In the genomic region with DNA sequence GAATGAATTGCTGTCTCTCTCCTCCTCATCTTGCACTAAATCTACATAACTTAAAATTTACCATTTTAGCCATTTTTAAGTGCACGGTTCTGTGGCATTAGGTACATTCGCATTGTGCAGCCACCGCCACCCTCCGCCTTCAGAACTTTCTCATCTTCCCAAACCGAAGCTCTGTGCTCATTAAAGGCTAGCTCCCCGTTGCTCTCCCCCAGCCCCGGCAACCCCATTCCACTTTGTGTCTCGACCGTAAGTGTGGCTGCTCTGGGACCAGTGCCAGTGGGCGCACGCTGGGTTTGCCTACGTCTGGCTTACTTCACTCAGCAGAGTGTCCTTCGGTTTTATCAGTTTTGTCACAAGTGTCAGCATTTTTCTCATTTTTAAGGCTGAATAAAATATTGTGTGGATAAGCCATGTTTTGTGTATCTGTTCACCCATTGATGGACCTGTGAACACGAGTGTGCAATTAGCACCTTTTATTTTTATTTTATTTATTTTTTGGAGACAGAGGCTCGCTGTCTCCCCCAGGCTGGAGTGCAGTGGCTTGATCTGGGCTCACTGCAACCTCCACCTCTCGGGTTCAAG, we compare ENCODE assay signal across 27 cellular contexts. TPM values are rescaled to one million over a fixed set of nuclear protein-coding genes. Genes with fewer than 3 reads are reported as not detected.
"Had no signal": no experiment of that assay in that cellular context is flagged by ENCODE, and none has a peak within 500 bp of the region (broad histone marks: within the 10 kb centered on the region; RNA-seq: fewer than 3 reads in every experiment).

No MANE protein-coding gene starts in this region.

- H3K27me3 ChIP-seq: ovary had no signal

- ATAC-seq: effector memory CD8-positive, alpha-beta T cell; esophagus mucosa; natural killer cell; psoas muscle; right cardiac atrium; WTC11 had no signal

- H3K36me3 ChIP-seq: colonic mucosa, left ventricle myocardium inferior, ovary had no signal

- DNase-seq: activated CD8-positive, alpha-beta memory T cell treated with anti-CD3 and anti-CD28 coated beads for 24 hours; activated CD8-positive, alpha-beta memory T cell treated with anti-CD3 and anti-CD28 coated beads, Interleukin-2, amount 50 U/mL, for 4 hours; activated naive CD4-positive, alpha-beta T cell; activated T-cell treated with anti-CD3 and anti-CD28 coated beads, Interleukin-2, amount 50 U/mL, for 24 hours; colonic mucosa; dorsolateral prefrontal cortex; effector memory CD8-positive, alpha-beta T cell; foreskin melanocyte; immature natural killer cell; kidney glomerular epithelial cell; left ventricle myocardium inferior; midbrain; natural killer cell; ovary; psoas muscle; right cardiac atrium; stimulated activated CD4-positive, alpha-beta T cell treated with anti-CD3 and anti-CD28 coated beads, Interleukin-4, amount 100 ng/mL, for 24 hours; substantia nigra; T1000; tibial artery had no signal

- H3K27ac ChIP-seq: colonic mucosa, dorsolateral prefrontal cortex, left ventricle myocardium inferior, neutrophil, ovary, psoas muscle, tibial artery had no signal

- H3K4me1 ChIP-seq: colonic mucosa, psoas muscle had no signal

- H3K9me3 ChIP-seq: colonic mucosa, left ventricle myocardium inferior, neutrophil, ovary, psoas muscle, tibial artery had no signal

- H3K4me3 ChIP-seq: colonic mucosa, dorsolateral prefrontal cortex, left ventricle myocardium inferior, ovary, psoas muscle, tibial artery had no signal

RNA-seq across cellular contexts. Expression of gene BHLHE23, which starts 37.5 kb away (rescaled TPM):
- total RNA-seq: activated T-helper 2 cell treated with anti-CD3 and anti-CD28 coated beads, Interferon-gamma antibody, Interleukin-2, Interleukin-4, amounts not matched to agents 10 μg/mL and 5 μg/mL and 100 μg/mL, durations not matched to agents 14 hours and 24 hours and 36 hours; bronchial epithelial cell; colonic mucosa; dorsolateral prefrontal cortex; endothelial cell of umbilical vein; esophagus mucosa; left ventricle myocardium inferior; natural killer cell; ovary; psoas muscle; right cardiac atrium; ureter had no signal
- polyA plus RNA-seq: endothelial cell of umbilical vein, immature natural killer cell, ovary, psoas muscle, right cardiac atrium had no signal
